ENCODE assay signal across 28 cellular contexts in genomic region chr17:57723427-57724037, GRCh38. TPM values are rescaled to one million over a fixed set of nuclear protein-coding genes. Genes with fewer than 3 reads are reported as not detected.
DNase-seq lines count a peak whose midpoint lies in the region; ATAC-seq and TF ChIP-seq lines count a peak whose summit lies in the region.
"Had no signal": no experiment of that assay in that cellular context is flagged by ENCODE, and none has a peak within 500 bp of the region (broad histone marks: within the 10 kb centered on the region; RNA-seq: fewer than 3 reads in every experiment).

No MANE protein-coding gene starts in this region.

- peaks cover 19% of the 10 kb centered on the region for H3K27me3 Mint-ChIP-seq in CD4-positive, CD25-positive, alpha-beta regulatory T cell
- H3K27me3 Mint-ChIP-seq in neural crest cell (ENCODE audit: low read depth) = no peaks in the 10 kb centered on the region

- H3K36me3 ChIP-seq in CD4-positive, CD25-positive, alpha-beta regulatory T cell (ENCODE audit: control insufficient read depth, insufficient read depth, low read length) = no peaks in the 10 kb centered on the region
- H3K36me3 ChIP-seq in MM.1S (replicated peaks; ENCODE audit: insufficient read depth, low read length) (no peaks in the 10 kb centered on the region), right atrium auricular region (no peaks in the 10 kb centered on the region), prostate gland (no peaks in the 10 kb centered on the region)

- H3K4me1 ChIP-seq in CD4-positive, CD25-positive, alpha-beta regulatory T cell (ENCODE audit: control insufficient read depth, insufficient read depth, low read length, poor library complexity, severe bottlenecking) = no peaks in the 10 kb centered on the region
- peaks cover 22% of the 10 kb centered on the region for H3K4me1 ChIP-seq in MM.1S (ENCODE audit: low read length)
- H3K4me1 ChIP-seq in right atrium auricular region = no peaks in the 10 kb centered on the region
- no peaks in the 10 kb centered on the region for H3K4me1 ChIP-seq in prostate gland (replicated peaks)
- H3K4me1 ChIP-seq: psoas muscle had no signal

- 89% methylated on average over 13 of the region's 13 CpGs for WGBS in prostate gland

- peak overlapping the region; percentile 55 for H3K4me2 ChIP-seq in MM.1S (ENCODE audit: low read depth, low read length)
- H3K4me2 ChIP-seq: hepatocyte, KMS-11 had no signal

- TF ChIP-seq CTCF in MM.1S (IDR thresholded peaks at IDR 0.05; ENCODE audit: low read length) = no peak
- no peak for TF ChIP-seq CTCF in epithelial cell of proximal tubule (conservative IDR thresholded peaks at IDR 0.05; ENCODE audit: low read depth, low read length)
- no peak for TF ChIP-seq CTCF in neural crest cell (conservative IDR thresholded peaks at IDR 0.05)
- TF ChIP-seq CTCF in right atrium auricular region (IDR thresholded peaks at IDR 0.05) = no peak
- no peak for TF ChIP-seq CTCF in prostate gland (IDR thresholded peaks at IDR 0.05)

- no peak overlapping the region for H3K27ac ChIP-seq in CD4-positive, CD25-positive, alpha-beta regulatory T cell (ENCODE audit: insufficient read depth, low read length, poor library complexity, severe bottlenecking)
- H3K27ac ChIP-seq in MM.1S (ENCODE audit: low read length) (peak overlapping the region; percentile 20; the same call in 1 of the 2 replicates), right atrium auricular region (no peak overlapping the region), prostate gland (no peak overlapping the region)
- H3K27ac ChIP-seq: hepatocyte, KMS-11, psoas muscle had no signal

- H3K4me3 Mint-ChIP-seq in CD4-positive, CD25-positive, alpha-beta regulatory T cell = no peak overlapping the region
- H3K4me3 Mint-ChIP-seq in neural crest cell = no peak overlapping the region
- H3K4me3 Mint-ChIP-seq: activated CD4-positive, alpha-beta T cell treated with anti-CD3 and anti-CD28 coated beads, Interleukin-2, amount 10 ng/mL, durations not matched to agents 7 days and 5 days; CD8-positive, alpha-beta memory T cell; memory B cell; natural killer cell had no signal

- no peak overlapping the region for H3K4me3 ChIP-seq in CD4-positive, CD25-positive, alpha-beta regulatory T cell (ENCODE audit: low read depth, low read length)
- H3K4me3 ChIP-seq in MM.1S (ENCODE audit: low read length) (0 out of 2 replicates have a peak overlapping the region, but pooled peaks have one; percentile 13), epithelial cell of proximal tubule (ENCODE audit: low read depth, low read length) (no peak overlapping the region), right atrium auricular region (no peak overlapping the region), prostate gland (no peak overlapping the region)
- H3K4me3 ChIP-seq: hepatocyte, psoas muscle had no signal

- no peak overlapping the region for H3K9ac ChIP-seq in MM.1S (ENCODE audit: low read length)
- H3K9ac ChIP-seq: KMS-11 had no signal

- H2AFZ ChIP-seq in MM.1S (ENCODE audit: low read length) = peak overlapping the region; percentile 25
- H2AFZ ChIP-seq: hepatocyte had no signal

- no peak for ATAC-seq in CD4-positive, CD25-positive, alpha-beta regulatory T cell (ENCODE audit: low read depth in 2 of 2)
- no peak for ATAC-seq in HG02884 (IDR thresholded peaks at IDR 0.05; ENCODE audit: unreplicated experiment)
- ATAC-seq in HG03457 (IDR thresholded peaks at IDR 0.05; ENCODE audit: unreplicated experiment) = no peak
- ATAC-seq: natural killer cell had no signal

- no peak for DNase-seq in CD4-positive, CD25-positive, alpha-beta regulatory T cell
- DNase-seq in MM.1S = no peak
- peak; percentile 44 for DNase-seq in epithelial cell of proximal tubule (ENCODE audit: low read depth)
- no peak for DNase-seq in neural crest cell (ENCODE audit: low read depth, low spot score)
- no peak for DNase-seq in right atrium auricular region (ENCODE audit: low spot score)
- no peak for DNase-seq in prostate gland (ENCODE audit: low spot score)
- DNase-seq: activated CD4-positive, alpha-beta T cell treated with anti-CD3 and anti-CD28 coated beads, Interleukin-2, amount 10 ng/mL, durations not matched to agents 7 days and 5 days; activated CD8-positive, alpha-beta memory T cell treated with anti-CD3 and anti-CD28 coated beads, Interleukin-2, amount 50 U/mL, for 4 hours; activated gamma-delta T cell; anterior cingulate cortex; CD8-positive, alpha-beta memory T cell; DMS79 treated with DMSO at 0.1 percent for 48 hours; natural killer cell; NCI-H1092 treated with DMSO at 0.1 percent for 48 hours; NCI-H2081 treated with DMSO at 0.1 percent for 48 hours; NCI-H526; psoas muscle; SHP77; T-helper 1 cell had no signal

- H3K4me1 Mint-ChIP-seq in CD4-positive, CD25-positive, alpha-beta regulatory T cell = no peaks in the 10 kb centered on the region
- peaks cover 46% of the 10 kb centered on the region for H3K4me1 Mint-ChIP-seq in neural crest cell
- H3K4me1 Mint-ChIP-seq: activated CD4-positive, alpha-beta T cell treated with anti-CD3 and anti-CD28 coated beads, Interleukin-2, amount 10 ng/mL, durations not matched to agents 7 days and 5 days had no signal

- no peaks in the 10 kb centered on the region for H3K79me2 ChIP-seq in MM.1S (ENCODE audit: low read length)
- H3K79me2 ChIP-seq: hepatocyte had no signal

- no peaks in the 10 kb centered on the region for H3K9me3 Mint-ChIP-seq in CD4-positive, CD25-positive, alpha-beta regulatory T cell
- H3K9me3 Mint-ChIP-seq in neural crest cell = no peaks in the 10 kb centered on the region
- H3K9me3 Mint-ChIP-seq: activated CD4-positive, alpha-beta T cell treated with anti-CD3 and anti-CD28 coated beads, Interleukin-2, amount 10 ng/mL, durations not matched to agents 7 days and 5 days; CD8-positive, alpha-beta memory T cell; memory B cell; natural killer cell had no signal

- H3K36me3 Mint-ChIP-seq in CD4-positive, CD25-positive, alpha-beta regulatory T cell = no peaks in the 10 kb centered on the region
- H3K36me3 Mint-ChIP-seq in neural crest cell (ENCODE audit: low read depth) = no peaks in the 10 kb centered on the region
- H3K36me3 Mint-ChIP-seq: CD8-positive, alpha-beta memory T cell; memory B cell; natural killer cell had no signal

- peak overlapping the region in 2 of 3 donors; percentile 23 to 39 for H3K27ac Mint-ChIP-seq in CD4-positive, CD25-positive, alpha-beta regulatory T cell
- peak overlapping the region; percentile 83 for H3K27ac Mint-ChIP-seq in neural crest cell (ENCODE audit: unreplicated experiment)
- H3K27ac Mint-ChIP-seq: activated CD4-positive, alpha-beta T cell treated with anti-CD3 and anti-CD28 coated beads, Interleukin-2, amount 10 ng/mL, durations not matched to agents 7 days and 5 days; memory B cell; natural killer cell had no signal

- no peak for TF ChIP-seq POLR2A in prostate gland (IDR thresholded peaks at IDR 0.05)

- H3K9me3 ChIP-seq in CD4-positive, CD25-positive, alpha-beta regulatory T cell (ENCODE audit: control insufficient read depth in 2 of 2, low read length in 2 of 2) = no peaks in the 10 kb centered on the region
- H3K9me3 ChIP-seq in MM.1S (replicated peaks; ENCODE audit: insufficient read depth, low read length) = no peaks in the 10 kb centered on the region
- no peaks in the 10 kb centered on the region for H3K9me3 ChIP-seq in right atrium auricular region
- H3K9me3 ChIP-seq in prostate gland = no peaks in the 10 kb centered on the region
- H3K9me3 ChIP-seq: psoas muscle had no signal

- no peaks in the 10 kb centered on the region for H3K9me2 ChIP-seq in MM.1S (replicated peaks; ENCODE audit: insufficient read depth, low read length)

- H4K20me1 ChIP-seq in MM.1S (ENCODE audit: insufficient read depth, low read length) = no peaks in the 10 kb centered on the region

- peaks cover 3% of the 10 kb centered on the region; the same call in 1 of the 2 replicates for H3F3A ChIP-seq in MM.1S (ENCODE audit: insufficient read depth, low read length)

- no peaks in the 10 kb centered on the region for H3K27me3 ChIP-seq in CD4-positive, CD25-positive, alpha-beta regulatory T cell (ENCODE audit: control insufficient read depth, insufficient read depth, low read length)
- H3K27me3 ChIP-seq in MM.1S (replicated peaks; ENCODE audit: insufficient read depth, low read length) = no peaks in the 10 kb centered on the region
- no peaks in the 10 kb centered on the region for H3K27me3 ChIP-seq in right atrium auricular region
- no peaks in the 10 kb centered on the region for H3K27me3 ChIP-seq in prostate gland (replicated peaks; ENCODE audit: insufficient read depth)
- H3K27me3 ChIP-seq: hepatocyte had no signal

- intact Hi-C loops in prostate gland (cut with DNase I) = no loop called here

RNA-seq across cellular contexts. Expression of gene CCDC182, which starts 21.6 kb away (rescaled TPM):
- not detected for total RNA-seq in CD4-positive, CD25-positive, alpha-beta regulatory T cell
- not detected for polyA plus RNA-seq in CD4-positive, CD25-positive, alpha-beta regulatory T cell
- total RNA-seq in epithelial cell of proximal tubule (not detected in 2 replicates), neural crest cell (not detected in 2 replicates), right atrium auricular region (not detected), prostate gland (1 to 10 TPM in 1 of 2 donors, not detected in 1; 1.1 TPM)
- total RNA-seq: activated CD4-positive, alpha-beta T cell treated with anti-CD3 and anti-CD28 coated beads, Interleukin-2, amount 10 ng/mL, durations not matched to agents 7 days and 5 days; CD8-positive, alpha-beta memory T cell; chondrocyte; hepatocyte; natural killer cell; psoas muscle; temporal lobe had no signal
- polyA plus RNA-seq: AG04450; CD8-positive, alpha-beta memory T cell; hepatocyte; keratinocyte; psoas muscle had no signal
